35 cellular contexts compared by ENCODE assay signal in the genomic region with DNA sequence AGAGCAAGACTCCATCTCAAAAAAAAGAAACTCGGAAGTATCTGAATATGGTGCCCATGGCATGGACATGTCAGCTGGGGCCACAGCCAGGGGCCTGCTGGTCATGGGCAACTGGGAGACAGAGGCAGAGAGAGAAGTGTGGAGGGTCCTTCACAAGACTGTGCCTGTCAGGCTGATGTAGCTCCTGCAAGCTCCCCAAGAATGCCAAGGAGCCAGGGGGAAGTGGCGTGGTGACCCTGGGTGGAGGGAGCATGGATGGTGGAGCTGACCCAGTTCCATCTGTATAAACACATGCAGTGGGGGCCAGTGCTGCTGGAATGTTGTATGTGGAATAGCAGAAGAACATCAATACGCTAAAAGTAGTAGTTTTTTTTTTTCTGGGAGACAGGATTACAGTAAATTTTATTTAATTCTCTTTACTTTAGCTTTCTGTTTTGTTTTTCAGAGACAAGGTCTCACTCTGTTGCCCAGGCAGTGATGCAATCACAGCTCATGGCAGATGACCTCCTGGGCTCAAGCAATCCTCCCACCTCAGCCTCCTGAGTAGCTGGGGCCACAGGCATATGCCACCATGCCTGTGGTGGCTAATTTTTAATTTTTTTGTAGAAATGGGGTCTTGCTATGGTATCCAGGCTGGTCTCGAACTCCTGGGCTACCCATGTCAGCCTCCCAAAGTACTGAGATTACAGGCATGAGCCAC. TPM values are rescaled to one million over a fixed set of nuclear protein-coding genes. Genes with fewer than 3 reads are reported as not detected.
DNase-seq lines count a peak whose midpoint lies in the region; ATAC-seq, FAIRE-seq and TF ChIP-seq lines count a peak whose summit lies in the region.
"Had no signal": no experiment of that assay in that cellular context is flagged by ENCODE, and none has a peak within 500 bp of the region (broad histone marks: within the 10 kb centered on the region; RNA-seq: fewer than 3 reads in every experiment).

No MANE protein-coding gene starts in this region.

- no peak for TF ChIP-seq RAD21 in HepG2 (CRISPR knock-in tag; IDR thresholded peaks at IDR 0.05)

- TF ChIP-seq POLR2A in HepG2 (IDR thresholded peaks at IDR 0.05; ENCODE audit: insufficient read depth in 1 of 2, low read depth in 2 of 2, low read length in 2 of 2), result no peak
- TF ChIP-seq POLR2A in right lobe of liver (IDR thresholded peaks at IDR 0.05), result no peak

- H3K4me3 Mint-ChIP-seq in T-helper 17 cell, result peak overlapping the region; percentile 36
- H3K4me3 Mint-ChIP-seq in stimulated activated effector memory CD8-positive, alpha-beta T cell treated with anti-CD3 and anti-CD28 coated beads, Interleukin-12 subunit alpha, Interleukin-12 subunit beta, amount 100 ng/mL, for 72 hours, result no peak overlapping the region
- no peak overlapping the region for H3K4me3 Mint-ChIP-seq in effector memory CD8-positive, alpha-beta T cell
- H3K4me3 Mint-ChIP-seq: activated CD4-positive, alpha-beta T cell treated with anti-CD3 and anti-CD28 coated beads, Interleukin-2, amount 10 ng/mL, durations not matched to agents 7 days and 5 days; activated naive CD4-positive, alpha-beta T cell treated with anti-CD3 and anti-CD28 coated beads, Interleukin-2, amount 50 U/mL, for 24 hours; activated T-helper 1 cell treated with anti-CD3 and anti-CD28 coated beads, Interleukin-12 subunit alpha, Interleukin-12 subunit beta, Interleukin-2, Interleukin-4 antibody, amounts not matched to agents 30 ng/mL and 10 ng/mL and 1 ng/mL, durations not matched to agents 14 hours and 24 hours and 36 hours; immature natural killer cell; naive thymus-derived CD4-positive, alpha-beta T cell had no signal

- no TSS peak for BruUV-seq in HepG2 (replicated peaks; lab: Mats Ljungman, UMichigan)

- TF ChIP-seq CTCF in HepG2 (CRISPR knock-in tag; IDR thresholded peaks at IDR 0.05), result no peak
- no peak for TF ChIP-seq CTCF in right lobe of liver (IDR thresholded peaks at IDR 0.05)
- TF ChIP-seq CTCF in fibroblast of the aortic adventitia (IDR thresholded peaks at IDR 0.05; ENCODE audit: insufficient read depth, low read length), result no peak

- H3K27ac Mint-ChIP-seq in T-helper 17 cell, result peak overlapping the region; percentile 37
- H3K27ac Mint-ChIP-seq in stimulated activated effector memory CD8-positive, alpha-beta T cell treated with anti-CD3 and anti-CD28 coated beads, Interleukin-12 subunit alpha, Interleukin-12 subunit beta, amount 100 ng/mL, for 72 hours, result peak overlapping the region; percentile 61
- H3K27ac Mint-ChIP-seq in effector memory CD8-positive, alpha-beta T cell, result no peak overlapping the region
- H3K27ac Mint-ChIP-seq: activated CD4-positive, alpha-beta T cell treated with anti-CD3 and anti-CD28 coated beads, Interleukin-2, amount 10 ng/mL, durations not matched to agents 7 days and 5 days; activated naive CD4-positive, alpha-beta T cell treated with anti-CD3 and anti-CD28 coated beads, Interleukin-2, amount 50 U/mL, for 24 hours; immature natural killer cell had no signal

- no peak for TF ChIP-seq EP300 in HepG2 (IDR thresholded peaks at IDR 0.05; ENCODE audit: low read depth in 2 of 2, low read length in 2 of 2)
- TF ChIP-seq EP300 in HepG2 (CRISPR knock-in tag; IDR thresholded peaks at IDR 0.05; ENCODE audit: borderline replicate concordance), result no peak

- H3K4me3 ChIP-seq in HepG2 (replicated peaks in 1 of 3; ENCODE audit: insufficient read depth in 1 of 3, low read depth in 2 of 3, low read length in 3 of 3) (no peak overlapping the region), right lobe of liver (no peak overlapping the region), fibroblast of the aortic adventitia (ENCODE audit: low read depth, low read length) (no peak overlapping the region)
- H3K4me3 ChIP-seq: cardiac muscle cell, esophagus squamous epithelium, gastroesophageal sphincter, PC-9, skin epidermis, upper lobe of left lung had no signal

- ATAC-seq in HepG2 (no peak), right lobe of liver (no peak), T-helper 17 cell (no peak), HG02884 (IDR thresholded peaks at IDR 0.05; ENCODE audit: unreplicated experiment) (no peak)
- no peak for ATAC-seq in stimulated activated effector memory CD8-positive, alpha-beta T cell treated with anti-CD3 and anti-CD28 coated beads, Interleukin-12 subunit alpha, Interleukin-12 subunit beta, amount 100 ng/mL, for 72 hours
- no peak for ATAC-seq in effector memory CD8-positive, alpha-beta T cell (replicated peaks)
- ATAC-seq: gastroesophageal sphincter; left ventricle myocardium superior; naive thymus-derived CD4-positive, alpha-beta T cell had no signal

- no peak overlapping the region for H3K4me2 ChIP-seq in HepG2 (ENCODE audit: low read depth, low read length)
- H3K4me2 ChIP-seq: PC-9 had no signal

- WGBS in HepG2 (ENCODE audit: low lambda C conversion rate), result 67% methylated on average over 4 of the region's 4 CpGs
- WGBS in right lobe of liver (ENCODE audit: insufficient coverage, low coverage, low lambda C conversion rate, missing lambda C conversion rate), result 89% methylated on average over 4 of the region's 4 CpGs

- H3K27me3 ChIP-seq in HepG2 (ENCODE audit: control insufficient read depth in 1 of 2, insufficient read depth in 2 of 2, low read length in 2 of 2), result no peaks in the 10 kb centered on the region
- no peaks in the 10 kb centered on the region for H3K27me3 ChIP-seq in right lobe of liver
- H3K27me3 ChIP-seq: cardiac muscle cell, esophagus squamous epithelium, gastroesophageal sphincter, upper lobe of left lung had no signal

- no peaks in the 10 kb centered on the region for H3K79me2 ChIP-seq in HepG2 (ENCODE audit: insufficient read depth, low read length)

- H3K9me3 Mint-ChIP-seq in stimulated activated effector memory CD8-positive, alpha-beta T cell treated with anti-CD3 and anti-CD28 coated beads, Interleukin-12 subunit alpha, Interleukin-12 subunit beta, amount 100 ng/mL, for 72 hours, result no peaks in the 10 kb centered on the region
- H3K9me3 Mint-ChIP-seq in effector memory CD8-positive, alpha-beta T cell, result no peaks in the 10 kb centered on the region
- H3K9me3 Mint-ChIP-seq: activated CD4-positive, alpha-beta T cell treated with anti-CD3 and anti-CD28 coated beads, Interleukin-2, amount 10 ng/mL, durations not matched to agents 7 days and 5 days; activated naive CD4-positive, alpha-beta T cell treated with anti-CD3 and anti-CD28 coated beads, Interleukin-2, amount 50 U/mL, for 24 hours; activated T-helper 1 cell treated with anti-CD3 and anti-CD28 coated beads, Interleukin-12 subunit alpha, Interleukin-12 subunit beta, Interleukin-2, Interleukin-4 antibody, amounts not matched to agents 30 ng/mL and 10 ng/mL and 1 ng/mL, durations not matched to agents 14 hours and 24 hours and 36 hours; immature natural killer cell had no signal

- H3K9ac ChIP-seq in HepG2 (ENCODE audit: insufficient read depth, low read depth, low read length), result no peak overlapping the region

- intact Hi-C loops in HepG2 (cut with micrococcal nuclease; ENCODE audit: unreplicated experiment) (no loop called here), right lobe of liver (cut with DNase I) (no loop called here)

- H3K27ac ChIP-seq in HepG2 (ENCODE audit: extremely low read length, insufficient read depth, low read length) (no peak overlapping the region), right lobe of liver (no peak overlapping the region)
- H3K27ac ChIP-seq: cardiac muscle cell, esophagus squamous epithelium, gastroesophageal sphincter, HL-60, PC-9, skin epidermis, upper lobe of left lung, WERI-Rb-1 had no signal

- no peaks in the 10 kb centered on the region for H4K20me1 ChIP-seq in HepG2 (ENCODE audit: insufficient read depth, low read length)

- H3K4me1 Mint-ChIP-seq in T-helper 17 cell, result peaks cover 8% of the 10 kb centered on the region
- H3K4me1 Mint-ChIP-seq in stimulated activated effector memory CD8-positive, alpha-beta T cell treated with anti-CD3 and anti-CD28 coated beads, Interleukin-12 subunit alpha, Interleukin-12 subunit beta, amount 100 ng/mL, for 72 hours, result peaks cover 19% of the 10 kb centered on the region
- H3K4me1 Mint-ChIP-seq in effector memory CD8-positive, alpha-beta T cell (ENCODE audit: low read depth in 2 of 2), result peaks cover 7% of the 10 kb centered on the region in 2 donors

- peaks cover 18% of the 10 kb centered on the region for H3K4me1 ChIP-seq in HepG2 (ENCODE audit: insufficient read depth, low read length)
- H3K4me1 ChIP-seq in right lobe of liver, result no peaks in the 10 kb centered on the region
- H3K4me1 ChIP-seq: gastroesophageal sphincter, upper lobe of left lung had no signal

- H3K9me3 ChIP-seq in HepG2 (ENCODE audit: low read length) (no peaks in the 10 kb centered on the region), right lobe of liver (no peaks in the 10 kb centered on the region), T-helper 17 cell (ENCODE audit: control insufficient read depth, low read length, poor library complexity, severe bottlenecking) (no peaks in the 10 kb centered on the region)
- H3K9me3 ChIP-seq: Caco-2, esophagus squamous epithelium, gastroesophageal sphincter, upper lobe of left lung had no signal

- POLR2A ChIA-PET in HepG2 (lab: Yijun Ruan, JAX), result no interaction called here

- no peaks in the 10 kb centered on the region for H3K27me3 Mint-ChIP-seq in T-helper 17 cell
- H3K27me3 Mint-ChIP-seq in effector memory CD8-positive, alpha-beta T cell, result no peaks in the 10 kb centered on the region
- H3K27me3 Mint-ChIP-seq: activated CD4-positive, alpha-beta T cell treated with anti-CD3 and anti-CD28 coated beads, Interleukin-2, amount 10 ng/mL, durations not matched to agents 7 days and 5 days; activated naive CD4-positive, alpha-beta T cell treated with anti-CD3 and anti-CD28 coated beads, Interleukin-2, amount 50 U/mL, for 24 hours; naive thymus-derived CD4-positive, alpha-beta T cell had no signal

- DNase-seq in HepG2 (ENCODE audit: low spot score), result no peak
- no peak for DNase-seq in right lobe of liver
- DNase-seq in T-helper 17 cell, result no peak
- peak; percentile 20 for DNase-seq in fibroblast of the aortic adventitia (ENCODE audit: low read depth)
- no peak for DNase-seq in stimulated activated effector memory CD8-positive, alpha-beta T cell treated with anti-CD3 and anti-CD28 coated beads, Interleukin-12 subunit alpha, Interleukin-12 subunit beta, amount 100 ng/mL, for 72 hours (ENCODE audit: low spot score in 2 of 2)
- DNase-seq in stimulated activated CD8-positive, alpha-beta memory T cell treated with anti-CD3 and anti-CD28 coated beads, Interleukin-4, amount 100 ng/mL, for 48 hours, result no peak
- DNase-seq in effector memory CD8-positive, alpha-beta T cell, result no peak
- DNase-seq: activated CD4-positive, alpha-beta T cell treated with anti-CD3 and anti-CD28 coated beads, Interleukin-2, amount 10 ng/mL, durations not matched to agents 7 days and 5 days; anterior cingulate cortex; Caco-2; cortex of kidney; DMS79 treated with DMSO at 0.1 percent for 48 hours; esophagus squamous epithelium; hippocampal formation; immature natural killer cell; Kasumi-1; left ventricle myocardium superior; midbrain; naive thymus-derived CD4-positive, alpha-beta T cell; NCI-H1092 treated with DMSO at 0.1 percent for 48 hours; NCI-H1930; NCI-H524 treated with DMSO at 0.1 percent for 48 hours; NK-92 treated with Interleukin-12 subunit alpha and Interleukin-12 subunit beta, amount 100 ng/mL, for 24 hours; PC-9; SHP77; T-helper 9 cell; upper lobe of left lung; WERI-Rb-1 had no signal

- H3K36me3 ChIP-seq in HepG2 (replicated peaks in 1 of 2; ENCODE audit: control insufficient read depth in 1 of 2, insufficient read depth in 2 of 2, low read length in 2 of 2) (no peaks in the 10 kb centered on the region), right lobe of liver (no peaks in the 10 kb centered on the region)
- H3K36me3 ChIP-seq: cardiac muscle cell, esophagus squamous epithelium, gastroesophageal sphincter, upper lobe of left lung, WERI-Rb-1 had no signal

- in situ Hi-C loops in HepG2 (cut with HindIII; ENCODE audit: extremely low pct_ligation_motif_present, low pct_unique_long_range_greater_than_20kb), result no loop called here

- FAIRE-seq in HepG2 (lab: Jason Lieb, UNC), result no peak

- H2AFZ ChIP-seq in HepG2 (ENCODE audit: low read length), result no peak overlapping the region
- H2AFZ ChIP-seq: PC-9 had no signal

- CTCF ChIA-PET in HepG2 (lab: Yijun Ruan, JAX; ENCODE audit: low intra/inter-chr PET ratio, low total read pairs), result no interaction called here

- H3K36me3 Mint-ChIP-seq in T-helper 17 cell (ENCODE audit: low read depth), result no peaks in the 10 kb centered on the region
- no peaks in the 10 kb centered on the region for H3K36me3 Mint-ChIP-seq in stimulated activated effector memory CD8-positive, alpha-beta T cell treated with anti-CD3 and anti-CD28 coated beads, Interleukin-12 subunit alpha, Interleukin-12 subunit beta, amount 100 ng/mL, for 72 hours
- peaks cover 2% of the 10 kb centered on the region for H3K36me3 Mint-ChIP-seq in effector memory CD8-positive, alpha-beta T cell (ENCODE audit: insufficient read depth)
- H3K36me3 Mint-ChIP-seq: activated naive CD4-positive, alpha-beta T cell treated with anti-CD3 and anti-CD28 coated beads, Interleukin-2, amount 50 U/mL, for 24 hours; immature natural killer cell had no signal

RNA-seq across cellular contexts. Expression of a gene that starts 10.5 kb away (rescaled TPM):
- 4.1 and 4.9 TPM in 2 replicates for total RNA-seq in HepG2 (2016; rRNA removed; fragmentation: Illumina TruSeq; extraction: Trizol)
- total RNA-seq in HepG2 (2016; cell fraction: cytosol; rRNA removed; fragmentation: Illumina TruSeq; extraction: Trizol; ENCODE audit: low read depth), result 5.1 and 5.7 TPM in 2 replicates
- 3.1 and 6.7 TPM in 2 replicates for total RNA-seq in HepG2 (2016; cell fraction: insoluble cytoplasmic fraction; rRNA removed; fragmentation: Illumina TruSeq; extraction: Trizol)
- 5.7 and 7.3 TPM in 2 replicates for total RNA-seq in HepG2 (2016; cell fraction: membrane; rRNA removed; fragmentation: Illumina TruSeq; extraction: Trizol)
- 10.0 and 10.4 TPM in 2 replicates for total RNA-seq in HepG2 (2016; cell fraction: nucleus; rRNA removed; fragmentation: Illumina TruSeq; extraction: Trizol)
- polyA plus RNA-seq in HepG2 (2011; rRNA removed), result 7.9 and 9.7 TPM in 2 replicates
- 1.1 and 1.8 TPM in 2 replicates for polyA plus RNA-seq in HepG2 (2011; cell fraction: cytosol; rRNA removed)
- 68.3 and 74.7 TPM in 2 replicates for polyA plus RNA-seq in HepG2 (2011; cell fraction: nucleus; rRNA removed)
- 12.0 and 15.7 TPM in 2 replicates for polyA plus RNA-seq in HepG2 (2012)
- polyA plus RNA-seq in HepG2 (2016; cell fraction: cytosol; fragmentation: Illumina TruSeq; extraction: Trizol; ENCODE audit: low read depth), result 2.6 and 3.0 TPM in 2 replicates
- 6.4 and 10.1 TPM in 2 replicates for polyA plus RNA-seq in HepG2 (2016; cell fraction: insoluble cytoplasmic fraction; fragmentation: Illumina TruSeq; extraction: Trizol; ENCODE audit: low read depth)
- 8.9 and 10.4 TPM in 2 replicates for polyA plus RNA-seq in HepG2 (2016; cell fraction: membrane; fragmentation: Illumina TruSeq; extraction: Trizol; ENCODE audit: low read depth)
- polyA plus RNA-seq in HepG2 (2016; cell fraction: nucleus; fragmentation: Illumina TruSeq; extraction: Trizol; ENCODE audit: insufficient read depth, low read depth), result 47.2 and 57.0 TPM in 2 replicates
- polyA minus RNA-seq in HepG2 (2011; rRNA and poly(A)+ RNA removed; ENCODE audit: low replicate concordance), result 17.5 and 23.0 TPM in 2 replicates
- 2.9 and 4.7 TPM in 2 replicates for polyA minus RNA-seq in HepG2 (2011; cell fraction: cytosol; rRNA and poly(A)+ RNA removed)
- 34.2 and 43.8 TPM in 2 replicates for polyA minus RNA-seq in HepG2 (2011; cell fraction: nucleus; rRNA and poly(A)+ RNA removed)
- 10 to 100 TPM in 4 of 6 experiments, 1 to 10 TPM in 2; 8.6 to 36.3 (median 28.6) TPM for total RNA-seq in right lobe of liver
- total RNA-seq in T-helper 17 cell, result 100 to 1,000 TPM; 117 to 171 TPM
- 2.9 and 18.3 TPM in 2 replicates for total RNA-seq in fibroblast of the aortic adventitia (ENCODE audit: low replicate concordance)

RNA-seq across cellular contexts. Expression of a gene that starts 58.3 kb away (rescaled TPM):
- total RNA-seq in HepG2 (2016; rRNA removed; fragmentation: Illumina TruSeq; extraction: Trizol), result 2,268 and 3,314 TPM in 2 replicates
- 754 and 802 TPM in 2 replicates for total RNA-seq in HepG2 (2016; cell fraction: cytosol; rRNA removed; fragmentation: Illumina TruSeq; extraction: Trizol; ENCODE audit: low read depth)
- 2,242 and 3,472 TPM in 2 replicates for total RNA-seq in HepG2 (2016; cell fraction: insoluble cytoplasmic fraction; rRNA removed; fragmentation: Illumina TruSeq; extraction: Trizol)
- 997 and 1,006 TPM in 2 replicates for total RNA-seq in HepG2 (2016; cell fraction: membrane; rRNA removed; fragmentation: Illumina TruSeq; extraction: Trizol)
- total RNA-seq in HepG2 (2016; cell fraction: nucleus; rRNA removed; fragmentation: Illumina TruSeq; extraction: Trizol), result 760 and 791 TPM in 2 replicates
- 2,460 and 3,010 TPM in 2 replicates for polyA plus RNA-seq in HepG2 (2011; rRNA removed)
- 2,797 and 3,003 TPM in 2 replicates for polyA plus RNA-seq in HepG2 (2011; cell fraction: cytosol; rRNA removed)
- 624 and 737 TPM in 2 replicates for polyA plus RNA-seq in HepG2 (2011; cell fraction: nucleus; rRNA removed)
- polyA plus RNA-seq in HepG2 (2012), result 1,687 and 1,874 TPM in 2 replicates
- polyA plus RNA-seq in HepG2 (2016; cell fraction: cytosol; fragmentation: Illumina TruSeq; extraction: Trizol; ENCODE audit: low read depth), result 1,121 and 1,153 TPM in 2 replicates
- 3,894 and 4,262 TPM in 2 replicates for polyA plus RNA-seq in HepG2 (2016; cell fraction: insoluble cytoplasmic fraction; fragmentation: Illumina TruSeq; extraction: Trizol; ENCODE audit: low read depth)
- polyA plus RNA-seq in HepG2 (2016; cell fraction: membrane; fragmentation: Illumina TruSeq; extraction: Trizol; ENCODE audit: low read depth), result 1,143 and 1,145 TPM in 2 replicates
- polyA plus RNA-seq in HepG2 (2016; cell fraction: nucleus; fragmentation: Illumina TruSeq; extraction: Trizol; ENCODE audit: insufficient read depth, low read depth), result 1,363 and 1,473 TPM in 2 replicates
- polyA minus RNA-seq in HepG2 (2011; rRNA and poly(A)+ RNA removed; ENCODE audit: low replicate concordance), result 700 and 1,641 TPM in 2 replicates
- 495 and 562 TPM in 2 replicates for polyA minus RNA-seq in HepG2 (2011; cell fraction: cytosol; rRNA and poly(A)+ RNA removed)
- polyA minus RNA-seq in HepG2 (2011; cell fraction: nucleus; rRNA and poly(A)+ RNA removed), result 234 and 280 TPM in 2 replicates
- total RNA-seq in right lobe of liver, result 1,000 to 10,000 TPM in 2 of 6 experiments, 100 to 1,000 TPM in 4; 530 to 1,528 (median 637) TPM
- total RNA-seq in T-helper 17 cell, result 100 to 1,000 TPM; 691 to 692 TPM
- total RNA-seq in fibroblast of the aortic adventitia (ENCODE audit: low replicate concordance), result 1,562 and 2,915 TPM in 2 replicates

Comparison
In these comparisons a context has a peak if more than half of its experiments do, and no peak if none do; other contexts are left out.
1. H3K27ac Mint-ChIP-seq: peak in T-helper 17 cell (single experiment) and stimulated activated effector memory CD8-positive, alpha-beta T cell treated with anti-CD3 and anti-CD28 coated beads, Interleukin-12 subunit alpha, Interleukin-12 subunit beta, amount 100 ng/mL, for 72 hours (single experiment); none in effector memory CD8-positive, alpha-beta T cell (0 of 2).